In the genomic region with DNA sequence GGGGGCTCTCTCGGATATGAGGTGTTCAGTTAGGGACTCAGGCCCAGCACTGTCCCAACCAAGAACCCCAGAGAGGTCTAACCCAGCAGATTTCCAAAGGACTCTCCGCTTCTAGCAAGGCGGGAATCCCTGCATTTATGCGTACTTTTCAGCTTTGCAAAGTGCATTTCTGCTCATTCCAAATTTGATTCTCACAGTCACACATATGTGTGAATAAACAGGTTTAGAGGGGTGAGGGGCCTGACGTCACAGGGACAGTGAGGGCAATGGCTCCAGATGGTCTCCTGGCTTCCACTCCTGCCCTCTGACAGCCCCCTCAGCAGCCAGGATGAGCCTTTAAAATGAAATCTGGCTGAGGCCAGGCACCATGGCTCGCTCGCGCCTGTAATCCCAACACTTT, we compare ENCODE assay signal across 9 cellular contexts. TPM values are rescaled to one million over a fixed set of nuclear protein-coding genes. Genes with fewer than 3 reads are reported as not detected.
DNase-seq lines count a peak whose midpoint lies in the region; ATAC-seq and TF ChIP-seq lines count a peak whose summit lies in the region.
"Had no signal": no experiment of that assay in that cellular context is flagged by ENCODE, and none has a peak within 500 bp of the region (broad histone marks: within the 10 kb centered on the region; RNA-seq: fewer than 3 reads in every experiment).

No MANE protein-coding gene starts in this region.

- H3K27ac ChIP-seq in ACC112 (ENCODE audit: low read depth, low read length) (no peak overlapping the region), GM23338 (ENCODE audit: low read depth) (no peak overlapping the region)
- peak overlapping the region; percentile 86 for H3K27ac ChIP-seq in naive thymus-derived CD4-positive, alpha-beta T cell (ENCODE audit: low read depth, low read length)

- H3K27me3 Mint-ChIP-seq in GM23338 (ENCODE audit: insufficient read depth, low read depth, poor library complexity), result peaks cover 9% of the 10 kb centered on the region
- H3K27me3 Mint-ChIP-seq in activated naive CD8-positive, alpha-beta T cell treated with anti-CD3 and anti-CD28 coated beads for 36 hours, result no peaks in the 10 kb centered on the region
- no peaks in the 10 kb centered on the region for H3K27me3 Mint-ChIP-seq in naive thymus-derived CD4-positive, alpha-beta T cell

- H4K20me1 ChIP-seq in GM23338 (replicated peaks; ENCODE audit: insufficient read depth), result no peaks in the 10 kb centered on the region; the same call in 1 of the 2 replicates

- H3K4me1 ChIP-seq in ACC112 (ENCODE audit: control insufficient read depth, insufficient read depth, low read length, unreplicated experiment) (peaks cover 33% of the 10 kb centered on the region), GM23338 (ENCODE audit: insufficient read depth) (peaks cover 36% of the 10 kb centered on the region)
- peaks cover 54 to 55% of the 10 kb centered on the region in 2 donors for H3K4me1 ChIP-seq in naive thymus-derived CD4-positive, alpha-beta T cell (ENCODE audit: control insufficient read depth in 2 of 2, insufficient read depth in 2 of 2, low read length in 2 of 2)

- peak overlapping the region; percentile 83 for H3K4me3 Mint-ChIP-seq in GM23338
- H3K4me3 Mint-ChIP-seq in activated naive CD8-positive, alpha-beta T cell treated with anti-CD3 and anti-CD28 coated beads for 36 hours, result peak overlapping the region; percentile 86
- H3K4me3 Mint-ChIP-seq in naive thymus-derived CD4-positive, alpha-beta T cell, result peak overlapping the region; percentile 84 to 96 (median 93)

- no peak for TF ChIP-seq CTCF in GM23338 (conservative IDR thresholded peaks at IDR 0.05; ENCODE audit: low read depth in 2 of 2)

- H2AFZ ChIP-seq in ACC112 (ENCODE audit: low read length, unreplicated experiment) (no peak overlapping the region), GM23338 (no peak overlapping the region)

- CTCF ChIA-PET in naive thymus-derived CD4-positive, alpha-beta T cell (lab: Charles Lee), result interaction anchor here (1.0 to 7.0 kb wide), 4 partner anchors 11 to 44 kb away, joined by 3 to 45 read pairs (median 38); no protein-coding TSS in a partner anchor

- intact Hi-C loops in naive thymus-derived CD4-positive, alpha-beta T cell (cut with micrococcal nuclease), result loop anchor here (5.0 to 10.0 kb wide), 3 partner anchors 34 to 734 kb away; a partner anchor contains a TSS

- no peaks in the 10 kb centered on the region for H3K36me3 Mint-ChIP-seq in GM23338 (ENCODE audit: low read depth)
- H3K36me3 Mint-ChIP-seq in activated naive CD8-positive, alpha-beta T cell treated with anti-CD3 and anti-CD28 coated beads for 36 hours, result peaks cover 28% of the 10 kb centered on the region
- H3K36me3 Mint-ChIP-seq in naive thymus-derived CD4-positive, alpha-beta T cell, result peaks cover 0 to 6% (median 0%) of the 10 kb centered on the region in 5 donors

- H3K4me1 Mint-ChIP-seq in GM23338, result peaks cover 35% of the 10 kb centered on the region
- peaks cover 71% of the 10 kb centered on the region for H3K4me1 Mint-ChIP-seq in activated naive CD8-positive, alpha-beta T cell treated with anti-CD3 and anti-CD28 coated beads for 36 hours
- peaks cover 47 to 78% (median 71%) of the 10 kb centered on the region in 7 donors for H3K4me1 Mint-ChIP-seq in naive thymus-derived CD4-positive, alpha-beta T cell

- POLR2A ChIA-PET in naive thymus-derived CD4-positive, alpha-beta T cell (lab: Charles Lee), result interaction anchor here (0.8 to 20.3 kb wide), 6 partner anchors 12 to 57 kb away, joined by 3 to 427 read pairs (median 70); no protein-coding TSS in a partner anchor

- no peak overlapping the region for H3K27ac Mint-ChIP-seq in GM23338
- peak overlapping the region; percentile 92 for H3K27ac Mint-ChIP-seq in activated naive CD8-positive, alpha-beta T cell treated with anti-CD3 and anti-CD28 coated beads for 36 hours
- peak overlapping the region; percentile 90 to 100 (median 96) for H3K27ac Mint-ChIP-seq in naive thymus-derived CD4-positive, alpha-beta T cell

- no peak for DNase-seq in GM23338 (ENCODE audit: low spot score)
- DNase-seq in activated naive CD8-positive, alpha-beta T cell treated with anti-CD3 and anti-CD28 coated beads for 36 hours, result no peak
- no peak for DNase-seq in naive thymus-derived CD4-positive, alpha-beta T cell
- DNase-seq in COLO668 (lab: John Stamatoyannopoulos, UW; ENCODE audit: unreplicated experiment), result no peak
- no peak for DNase-seq in DMS53 (lab: John Stamatoyannopoulos, UW)
- DNase-seq in activated effector memory CD4-positive, alpha-beta T cell treated with anti-CD3 and anti-CD28 coated beads, Interleukin-2, amount 50 U/mL, for 16 hours, result no peak
- DNase-seq: DMS79 had no signal

- no peaks in the 10 kb centered on the region for H3K9me3 Mint-ChIP-seq in GM23338
- H3K9me3 Mint-ChIP-seq in activated naive CD8-positive, alpha-beta T cell treated with anti-CD3 and anti-CD28 coated beads for 36 hours, result no peaks in the 10 kb centered on the region
- no peaks in the 10 kb centered on the region for H3K9me3 Mint-ChIP-seq in naive thymus-derived CD4-positive, alpha-beta T cell

- no peaks in the 10 kb centered on the region for H3K9me3 ChIP-seq in naive thymus-derived CD4-positive, alpha-beta T cell (ENCODE audit: control insufficient read depth in 2 of 3, low read length in 3 of 3)

- no peak for ATAC-seq in GM23338
- ATAC-seq in naive thymus-derived CD4-positive, alpha-beta T cell, result no peak
- ATAC-seq in HG03135 (IDR thresholded peaks at IDR 0.05; ENCODE audit: unreplicated experiment), result no peak

- 0 out of 2 replicates have a peak, but pooled peaks cover 2% of the 10 kb centered on the region for H3K36me3 ChIP-seq in ACC112 (ENCODE audit: insufficient read depth, low read length)
- H3K36me3 ChIP-seq in GM23338 (ENCODE audit: insufficient read depth), result no peaks in the 10 kb centered on the region
- no peaks in the 10 kb centered on the region for H3K36me3 ChIP-seq in naive thymus-derived CD4-positive, alpha-beta T cell (ENCODE audit: control insufficient read depth in 2 of 3, insufficient read depth in 3 of 3, low read length in 3 of 3)

- peak overlapping the region; percentile 93 for H3K4me2 ChIP-seq in GM23338

- no peaks in the 10 kb centered on the region for H3K9me2 ChIP-seq in GM23338 (ENCODE audit: insufficient read depth)

- H3K4me3 ChIP-seq in ACC112 (ENCODE audit: low read depth, low read length), result peak overlapping the region; percentile 99
- peak overlapping the region; percentile 78 for H3K4me3 ChIP-seq in GM23338
- H3K4me3 ChIP-seq in naive thymus-derived CD4-positive, alpha-beta T cell (ENCODE audit: low read length), result peak overlapping the region; percentile 54

- H3F3A ChIP-seq in GM23338 (replicated peaks; ENCODE audit: low read depth), result no peaks in the 10 kb centered on the region

- H3K79me2 ChIP-seq in ACC112 (ENCODE audit: control insufficient read depth, insufficient read depth, low read length, unreplicated experiment) (peaks cover 26% of the 10 kb centered on the region), GM23338 (replicated peaks; ENCODE audit: insufficient read depth) (no peaks in the 10 kb centered on the region)

- no peaks in the 10 kb centered on the region for H3K27me3 ChIP-seq in ACC112 (ENCODE audit: insufficient read depth, low read length)
- no peaks in the 10 kb centered on the region for H3K27me3 ChIP-seq in GM23338 (ENCODE audit: insufficient read depth)
- H3K27me3 ChIP-seq in naive thymus-derived CD4-positive, alpha-beta T cell (ENCODE audit: control insufficient read depth in 2 of 2, insufficient read depth in 2 of 2, low read length in 2 of 2), result no peaks in the 10 kb centered on the region

TF ChIP-seq in GM23338, 12 proteins besides CTCF, POLR2A, EP300 and RAD21 (continues in another document):
- TF ChIP-seq ZNF114 (CRISPR knock-in tag; IDR thresholded peaks at IDR 0.05), result no peak

RNA-seq across cellular contexts. Expression of a gene that starts 0.9 kb away (rescaled TPM):
- total RNA-seq in GM23338 (2014; rRNA removed; shearing (Covaris generic)), result 45.0 and 48.0 TPM in 2 replicates
- 10.4 and 11.0 TPM in 2 replicates for polyA plus RNA-seq in GM23338 (2016; fragmentation: Nextera tagmentation; extraction: Ambion mirVana)
- total RNA-seq in activated naive CD8-positive, alpha-beta T cell treated with anti-CD3 and anti-CD28 coated beads for 36 hours, result 100 to 1,000 TPM in 1 of 2 experiments, 10 to 100 TPM in 1; 95.6 to 101 TPM
- total RNA-seq in naive thymus-derived CD4-positive, alpha-beta T cell, result 10 to 100 TPM; 63.3 to 97.4 (median 72.2) TPM
- 10 to 100 TPM; 21.3 to 50.4 TPM for polyA plus RNA-seq in naive thymus-derived CD4-positive, alpha-beta T cell
